12 cellular contexts compared by ENCODE assay signal in the genomic region with DNA sequence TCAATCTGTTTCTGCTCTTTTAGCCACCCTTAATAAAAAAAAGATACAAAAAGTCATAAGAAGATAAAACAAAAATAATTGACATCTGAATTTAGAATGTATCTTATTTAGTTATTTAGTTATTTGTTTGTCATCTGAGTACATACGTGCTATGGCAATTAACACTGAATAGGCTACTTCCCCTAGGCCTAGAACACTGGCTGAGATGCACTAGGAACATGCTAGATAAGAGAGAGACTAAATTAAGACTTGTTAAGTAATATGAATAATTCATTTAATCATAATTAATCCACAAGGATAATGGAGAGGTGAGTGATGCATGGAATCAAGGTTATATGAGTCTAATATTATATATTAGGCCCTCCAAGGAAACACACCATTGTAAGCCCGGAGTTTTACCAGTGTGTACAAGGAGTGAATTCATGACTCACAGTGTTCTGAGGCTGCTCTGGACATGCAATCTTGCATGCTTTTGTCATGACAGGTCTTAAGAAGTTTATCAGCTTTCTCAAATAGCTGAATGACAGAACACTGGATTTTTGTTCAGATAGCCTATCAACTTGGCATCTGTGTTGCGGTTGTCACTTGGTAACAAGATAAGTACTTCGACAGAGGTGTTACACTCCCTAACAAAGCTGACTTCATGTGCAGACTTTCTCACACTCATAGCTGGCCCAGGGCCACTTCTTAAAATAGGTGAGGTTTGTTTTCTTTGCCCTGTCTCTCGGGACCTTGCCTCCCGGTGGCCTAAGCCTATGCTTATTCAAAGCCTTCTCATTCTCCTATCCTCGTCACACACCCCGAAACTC. TPM values are rescaled to one million over a fixed set of nuclear protein-coding genes. Genes with fewer than 3 reads are reported as not detected.
A peak's percentile ranks its signal among the peaks of the same experiment; 100 is the strongest.
DNase-seq lines count a peak whose midpoint lies in the region; ATAC-seq and TF ChIP-seq lines count a peak whose summit lies in the region.
"Had no signal": no experiment of that assay in that cellular context is flagged by ENCODE, and none has a peak within 500 bp of the region (broad histone marks: within the 10 kb centered on the region; RNA-seq: fewer than 3 reads in every experiment).

No MANE protein-coding gene starts in this region.

- no peaks in the 10 kb centered on the region for H3K36me3 ChIP-seq in esophagus squamous epithelium

- H3K27me3 ChIP-seq in esophagus squamous epithelium: no peaks in the 10 kb centered on the region

- no peak for TF ChIP-seq POLR2A in esophagus squamous epithelium (IDR thresholded peaks at IDR 0.05)

- H3K27me3 Mint-ChIP-seq in Calu3 (ENCODE audit: unreplicated experiment): no peaks in the 10 kb centered on the region
- H3K27me3 Mint-ChIP-seq in nephron progenitor cell (ENCODE audit: low read depth, poor library complexity): no peaks in the 10 kb centered on the region
- peaks cover 17% of the 10 kb centered on the region for H3K27me3 Mint-ChIP-seq in activated naive CD8-positive, alpha-beta T cell treated with anti-CD3 and anti-CD28 coated beads for 36 hours

- H3K4me1 Mint-ChIP-seq in Calu3 (ENCODE audit: low read depth, unreplicated experiment) (peaks cover 65% of the 10 kb centered on the region), nephron progenitor cell (peaks cover 3% of the 10 kb centered on the region)
- no peaks in the 10 kb centered on the region for H3K4me1 Mint-ChIP-seq in activated naive CD8-positive, alpha-beta T cell treated with anti-CD3 and anti-CD28 coated beads for 36 hours
- H3K4me1 Mint-ChIP-seq: naive B cell had no signal

- H3K27ac ChIP-seq in esophagus squamous epithelium: peak overlapping the region; percentile 28 to 82 (median 67)

- CTCF ChIA-PET in Calu3 (lab: Charles Lee): interaction anchor here (1.1 kb wide), 1 partner anchor 11 kb away, joined by 3 read pairs; no protein-coding TSS in a partner anchor

- H3K4me3 ChIP-seq in esophagus squamous epithelium: no peak overlapping the region

- TF ChIP-seq CTCF in Calu3 (IDR thresholded peaks at IDR 0.05; ENCODE audit: unreplicated experiment) (no peak), esophagus squamous epithelium (IDR thresholded peaks at IDR 0.05) (no peak), nephron progenitor cell (IDR thresholded peaks at IDR 0.05) (no peak)

- H3K27ac Mint-ChIP-seq in Calu3 (ENCODE audit: unreplicated experiment) (peak overlapping the region; percentile 97), nephron progenitor cell (peak overlapping the region; percentile 59)
- no peak overlapping the region for H3K27ac Mint-ChIP-seq in activated naive CD8-positive, alpha-beta T cell treated with anti-CD3 and anti-CD28 coated beads for 36 hours
- H3K27ac Mint-ChIP-seq: naive B cell had no signal

- no peak for ATAC-seq in GM21737 (IDR thresholded peaks at IDR 0.05; ENCODE audit: unreplicated experiment)
- ATAC-seq in GM21381 (IDR thresholded peaks at IDR 0.05; ENCODE audit: unreplicated experiment): no peak
- ATAC-seq: Panc1 had no signal

- peaks cover 16% of the 10 kb centered on the region for H3K36me3 Mint-ChIP-seq in Calu3 (ENCODE audit: insufficient read depth, unreplicated experiment)
- H3K36me3 Mint-ChIP-seq in nephron progenitor cell (ENCODE audit: low read depth): no peaks in the 10 kb centered on the region
- H3K36me3 Mint-ChIP-seq in activated naive CD8-positive, alpha-beta T cell treated with anti-CD3 and anti-CD28 coated beads for 36 hours: no peaks in the 10 kb centered on the region
- H3K36me3 Mint-ChIP-seq: naive B cell had no signal

- intact Hi-C loops in Calu3 (cut with micrococcal nuclease; ENCODE audit: unreplicated experiment) (loop anchor here (2.0 kb wide), 3 partner anchors 32 to 66 kb away; partner anchors contain the start of gene HMSD), esophagus squamous epithelium (cut with DNase I) (no loop called here)

- peak; percentile 88 for DNase-seq in Calu3
- DNase-seq in NCI-H226: peak; percentile 96
- no peak for DNase-seq in esophagus squamous epithelium (lab: John Stamatoyannopoulos, UW)
- no peak for DNase-seq in nephron progenitor cell
- no peak for DNase-seq in DMS 273 treated with DMSO at 0.1 percent for 48 hours (lab: John Stamatoyannopoulos, UW)
- DNase-seq in activated naive CD8-positive, alpha-beta T cell treated with anti-CD3 and anti-CD28 coated beads for 36 hours: no peak
- DNase-seq: effector CD8-positive, alpha-beta T cell; KG1; naive B cell had no signal

- no peaks in the 10 kb centered on the region for H3K9me3 Mint-ChIP-seq in Calu3 (ENCODE audit: low read depth, unreplicated experiment)
- H3K9me3 Mint-ChIP-seq in nephron progenitor cell: no peaks in the 10 kb centered on the region
- no peaks in the 10 kb centered on the region for H3K9me3 Mint-ChIP-seq in activated naive CD8-positive, alpha-beta T cell treated with anti-CD3 and anti-CD28 coated beads for 36 hours
- H3K9me3 Mint-ChIP-seq: naive B cell had no signal

- BruUV-seq in Calu3 (replicated peaks; lab: Mats Ljungman, UMichigan): no TSS peak

- no peaks in the 10 kb centered on the region for H3K9me3 ChIP-seq in esophagus squamous epithelium

- peaks cover 0 to 53% (median 0%) of the 10 kb centered on the region in 3 donors for H3K4me1 ChIP-seq in esophagus squamous epithelium

- WGBS in esophagus squamous epithelium, 2 donors: 24 to 40% methylated on average over 8 of the region's 8 CpGs

- H3K4me3 Mint-ChIP-seq in Calu3 (ENCODE audit: low read depth, unreplicated experiment) (peak overlapping the region; percentile 41), nephron progenitor cell (no peak overlapping the region)
- H3K4me3 Mint-ChIP-seq in activated naive CD8-positive, alpha-beta T cell treated with anti-CD3 and anti-CD28 coated beads for 36 hours: no peak overlapping the region
- H3K4me3 Mint-ChIP-seq: naive B cell had no signal

RNA-seq across cellular contexts. Expression of gene SERPINB2, which starts 5.0 kb away (rescaled TPM):
- total RNA-seq in Calu3 (2022) (39.2 and 85.1 TPM in 2 replicates), esophagus squamous epithelium (100 to 1,000 TPM; 138 to 309 (median 189) TPM)
- total RNA-seq in activated naive CD8-positive, alpha-beta T cell treated with anti-CD3 and anti-CD28 coated beads for 36 hours: not detected

RNA-seq across cellular contexts. Expression of gene SERPINB10, which starts 25.2 kb away (rescaled TPM):
- total RNA-seq in Calu3 (2022) (not detected in 2 replicates), esophagus squamous epithelium (1 to 10 TPM in 2 of 4 donors, under 1 TPM in 1, not detected in 1; 0.26 to 8.4 (median 1.4) TPM)
- total RNA-seq in activated naive CD8-positive, alpha-beta T cell treated with anti-CD3 and anti-CD28 coated beads for 36 hours: under 1 TPM in 1 of 2 experiments, not detected in 1; 0.14 TPM

Comparison
In these comparisons a context has a peak if more than half of its experiments do, and no peak if none do; other contexts are left out.
1. DNase-seq: peak in Calu3 (single experiment) and NCI-H226 (single experiment); none in esophagus squamous epithelium (single experiment), nephron progenitor cell (single experiment), DMS 273 treated with DMSO at 0.1 percent for 48 hours (single experiment) and activated naive CD8-positive, alpha-beta T cell treated with anti-CD3 and anti-CD28 coated beads for 36 hours (single experiment).
2. RNA of gene SERPINB2, which starts 5.0 kb away (total RNA-seq): 138 to 309 TPM in esophagus squamous epithelium and 39.2 to 85.1 TPM in Calu3; not detected in activated naive CD8-positive, alpha-beta T cell treated with anti-CD3 and anti-CD28 coated beads for 36 hours; every median in the first group is over 10 times any median in the second.